ENCODE assay signal across 26 cellular contexts in genomic region chr11:57501951-57502350, GRCh38. TPM values are rescaled to one million over a fixed set of nuclear protein-coding genes. Genes with fewer than 3 reads are reported as not detected.
A peak's percentile ranks its signal among the peaks of the same experiment; 100 is the strongest.
DNase-seq lines count a peak whose midpoint lies in the region; ATAC-seq, FAIRE-seq and TF ChIP-seq lines count a peak whose summit lies in the region.
"Had no signal": no experiment of that assay in that cellular context is flagged by ENCODE, and none has a peak within 500 bp of the region (broad histone marks: within the 10 kb centered on the region; RNA-seq: fewer than 3 reads in every experiment).

No MANE protein-coding gene starts in this region.

- H3K4me3 ChIP-seq in small intestine (ENCODE audit: low read depth in 1 of 2, low read length in 2 of 2): no peak overlapping the region
- H3K4me3 ChIP-seq in WERI-Rb-1 (ENCODE audit: low read depth, low read length): no peak overlapping the region
- H3K4me3 ChIP-seq: esophagus squamous epithelium, K562 had no signal

- H3K4me1 ChIP-seq in small intestine (ENCODE audit: control insufficient read depth in 2 of 2, insufficient read depth in 1 of 2, low read depth in 1 of 2, low read length in 1 of 2): peaks cover 0 to 3% of the 10 kb centered on the region in 2 donors

- 27 to 65% (median 40%) methylated on average over 4 of the region's 4 CpGs for WGBS in small intestine, 3 donors

- no peaks in the 10 kb centered on the region for H3K27me3 ChIP-seq in small intestine (ENCODE audit: control insufficient read depth in 2 of 2, insufficient read depth in 2 of 2, low read length in 2 of 2)
- H3K27me3 ChIP-seq in WERI-Rb-1 (ENCODE audit: insufficient read depth, low read depth, severe bottlenecking): no peaks in the 10 kb centered on the region
- H3K27me3 ChIP-seq: esophagus squamous epithelium had no signal

- H3K27ac ChIP-seq in VCaP: peak overlapping the region; percentile 82
- no peak overlapping the region for H3K27ac ChIP-seq in small intestine (ENCODE audit: low read depth in 1 of 2, low read length in 1 of 2)
- no peak overlapping the region for H3K27ac ChIP-seq in WERI-Rb-1

- H3K36me3 ChIP-seq in small intestine (ENCODE audit: control insufficient read depth in 2 of 2, insufficient read depth in 2 of 2, low read length in 2 of 2) (no peaks in the 10 kb centered on the region), WERI-Rb-1 (no peaks in the 10 kb centered on the region)
- H3K36me3 ChIP-seq: esophagus squamous epithelium had no signal

- H3K9me3 ChIP-seq in small intestine (ENCODE audit: control insufficient read depth, low read depth) (no peaks in the 10 kb centered on the region), WERI-Rb-1 (ENCODE audit: severe bottlenecking) (no peaks in the 10 kb centered on the region)
- H3K9me3 ChIP-seq: esophagus squamous epithelium had no signal

- no peak for TF ChIP-seq CTCF in VCaP (conservative IDR thresholded peaks at IDR 0.05)
- no peak for TF ChIP-seq CTCF in WERI-Rb-1 (IDR thresholded peaks at IDR 0.05; ENCODE audit: low read depth, low read length)

- ATAC-seq in left lobe of liver (peak; percentile 9), GM19395 (IDR thresholded peaks at IDR 0.05; ENCODE audit: unreplicated experiment) (no peak)
- ATAC-seq: activated CD4-positive, alpha-beta T cell treated with anti-CD3 and anti-CD28 coated beads for 36 hours; effector memory CD8-positive, alpha-beta T cell; K562; left colon; SK-N-SH treated with all-trans-retinoic acid at 6 μM for 48 hours had no signal

- peak; percentile 42 for DNase-seq in NCI-H2196 (lab: John Stamatoyannopoulos, UW; ENCODE audit: unreplicated experiment)
- no peak for DNase-seq in NCI-H2196 treated with DMSO at 0.1 percent for 48 hours (lab: John Stamatoyannopoulos, UW; ENCODE audit: unreplicated experiment)
- peak; percentile 83 for DNase-seq in left lobe of liver (ENCODE audit: low spot score)
- DNase-seq in small intestine: peak; percentile 59
- DNase-seq in SKM-1 treated with dmso at 0.1 percent for 144 hours (lab: John Stamatoyannopoulos, UW; ENCODE audit: unreplicated experiment): no peak
- DNase-seq in WERI-Rb-1: no peak
- DNase-seq: activated CD4-positive, alpha-beta T cell treated with anti-CD3 and anti-CD28 coated beads for 36 hours; effector memory CD8-positive, alpha-beta T cell; esophagus squamous epithelium; left colon; MV-4-11; NCI-H1694 treated with DMSO at 0.1 percent for 48 hours; NCI-H345; T-helper 9 cell had no signal

- FAIRE-seq in small intestine (lab: Jason Lieb, UNC): no peak
- FAIRE-seq: A204.1, astrocyte, D721Med, K562, RCC 7860, urothelium cell line had no signal

RNA-seq across cellular contexts. Expression of gene SLC43A1, which starts 13.6 kb away (rescaled TPM):
- total RNA-seq in left lobe of liver: 115 TPM
- 10 to 100 TPM in 1 of 3 donors, 1 to 10 TPM in 1, under 1 TPM in 1; 0.67 to 25.0 (median 2.4) TPM for polyA plus RNA-seq in small intestine

RNA-seq across cellular contexts. Expression of gene TIMM10, which starts 28.6 kb away (rescaled TPM):
- 39.3 TPM for total RNA-seq in left lobe of liver
- 10 to 100 TPM; 58.4 to 84.8 (median 63.1) TPM for polyA plus RNA-seq in small intestine

RNA-seq across cellular contexts. Expression of gene SMTNL1, which starts 35.4 kb away (rescaled TPM):
- total RNA-seq in left lobe of liver: not detected
- polyA plus RNA-seq in small intestine: not detected
- total RNA-seq: activated CD4-positive, alpha-beta T cell treated with anti-CD3 and anti-CD28 coated beads for 36 hours; astrocyte; esophagus squamous epithelium; H4; K562; left colon had no signal
- polyA plus RNA-seq: BJ, K562, neural cell had no signal

RNA-seq across cellular contexts. Expression of gene RTN4RL2, which starts 41.6 kb away (rescaled TPM):
- total RNA-seq in left lobe of liver: 22.0 TPM
- polyA plus RNA-seq in small intestine: under 1 TPM in 1 of 3 donors, not detected in 2; 0.70 TPM

Comparison
In these comparisons a context has a peak if more than half of its experiments do, and no peak if none do; other contexts are left out.
1. DNase-seq: peak in NCI-H2196 (single experiment), left lobe of liver (single experiment) and small intestine (single experiment); none in NCI-H2196 treated with DMSO at 0.1 percent for 48 hours (single experiment), SKM-1 treated with dmso at 0.1 percent for 144 hours (single experiment) and WERI-Rb-1 (single experiment).